20 cellular contexts compared by ENCODE assay signal in genomic region chr13:60074397-60074796, GRCh38.
DNase-seq lines count a peak whose midpoint lies in the region; ATAC-seq, FAIRE-seq and TF ChIP-seq lines count a peak whose summit lies in the region.
"Had no signal": no experiment of that assay in that cellular context is flagged by ENCODE, and none has a peak within 500 bp of the region (broad histone marks: within the 10 kb centered on the region; RNA-seq: fewer than 3 reads in every experiment).

No MANE protein-coding gene starts in this region.

- no peak for TF ChIP-seq RAD21 in GM12878 (IDR thresholded peaks at IDR 0.05; ENCODE audit: insufficient read depth, low read depth, low read length)

- CTCF ChIA-PET in GM12878 (lab: Yijun Ruan, JAX), result no interaction called here

- SMC1A ChIA-PET in GM12878 (lab: Charles Lee; ENCODE audit: uncharacterized antibody, unreplicated experiment), result interaction anchor here (0.6 to 1.6 kb wide), 2 partner anchors 10 to 59 kb away, joined by 3 to 6 read pairs; no protein-coding TSS in a partner anchor

- H3K27me3 ChIP-seq in GM12878 (replicated peaks in 1 of 2; ENCODE audit: control insufficient read depth in 2 of 2, insufficient read depth in 2 of 2, low read length in 1 of 2) (no peaks in the 10 kb centered on the region), BE2C (no peaks in the 10 kb centered on the region), H7 (ENCODE audit: control insufficient read depth, insufficient read depth, low read length) (no peaks in the 10 kb centered on the region)

- no peak overlapping the region for H3K27ac ChIP-seq in GM12878 (ENCODE audit: control insufficient read depth, insufficient read depth)

- H3K9me3 ChIP-seq in GM12878 (replicated peaks; ENCODE audit: control insufficient read depth, insufficient read depth, low read length) (no peaks in the 10 kb centered on the region; the same call in 2 of the 3 replicates), BE2C (no peaks in the 10 kb centered on the region)

- H2AFZ ChIP-seq in GM12878 (ENCODE audit: control insufficient read depth, low read depth, low read length), result no peak overlapping the region
- H2AFZ ChIP-seq: GM23338 had no signal

- H3K4me1 ChIP-seq in GM12878 (ENCODE audit: control insufficient read depth, insufficient read depth, low read length), result no peaks in the 10 kb centered on the region
- peaks cover 12% of the 10 kb centered on the region; the same call in 1 of the 2 replicates for H3K4me1 ChIP-seq in BE2C

- intact Hi-C loops in GM12878 (cut with micrococcal nuclease; ENCODE audit: unreplicated experiment) (no loop called here), posterior cingulate gyrus (cut with DNase I) (no loop called here)

- DNase-seq in GM12891 (ENCODE audit: insufficient read length, low spot score) (no peak), GM12878 (ENCODE audit: low read depth, low spot score) (peak; percentile 9), posterior cingulate gyrus (no peak), NCI-H1930 (lab: John Stamatoyannopoulos, UW) (no peak), BE2C (no peak), H7 (no peak)
- DNase-seq: COR-L47, DMS53, NCI-H1092 treated with DMSO at 0.1 percent for 48 hours, NCI-H1694, NCI-H446 treated with DMSO at 0.1 percent for 48 hours, NCI-H774, SK-N-SH had no signal

- H3K4me3 ChIP-seq in GM12878 (no peak overlapping the region), BE2C (ENCODE audit: low read depth, low read length) (no peak overlapping the region), H7 (ENCODE audit: insufficient read depth, low read depth, low read length) (no peak overlapping the region)
- H3K4me3 ChIP-seq: GM23338 had no signal

- H3K79me2 ChIP-seq in GM12878 (ENCODE audit: control insufficient read depth, insufficient read depth, low read length), result no peaks in the 10 kb centered on the region

- H4K20me1 ChIP-seq in GM12878 (ENCODE audit: control insufficient read depth, insufficient read depth), result no peaks in the 10 kb centered on the region

- in situ Hi-C loops in GM12878 (cut with MboI), result no loop called here

- H3K4me2 ChIP-seq in GM12878 (ENCODE audit: control insufficient read depth, insufficient read depth), result peak overlapping the region; percentile 20; the same call in 1 of the 2 replicates
- H3K4me2 ChIP-seq: GM23338, SK-N-SH had no signal

- POLR2A ChIA-PET in GM12878 (lab: Charles Lee), result no interaction called here

- TF ChIP-seq CTCF in GM12878 (IDR thresholded peaks at IDR 0.05 in 2 of 3, conservative IDR thresholded peaks at IDR 0.05 in 1 of 3; ENCODE audit: control insufficient read depth in 2 of 3, extremely low read depth in 1 of 3, insufficient read depth in 1 of 3, low read depth in 3 of 3, low read length in 3 of 3), result no peak
- TF ChIP-seq CTCF in BE2C (IDR thresholded peaks at IDR 0.05; ENCODE audit: low read depth, low read length), result no peak

- ATAC-seq in GM21390 (IDR thresholded peaks at IDR 0.05; ENCODE audit: unreplicated experiment), result peak; percentile 75
- peak; percentile 61 for ATAC-seq in HG03025 (IDR thresholded peaks at IDR 0.05; ENCODE audit: low FRiP score, unreplicated experiment)
- ATAC-seq in GM12878, result peak; percentile 43
- ATAC-seq: GM23338, Panc1, Right ventricle myocardium inferior had no signal

- no peak for FAIRE-seq in GM12891 (lab: Jason Lieb, UNC)
- peak; percentile 7 for FAIRE-seq in GM12878 (lab: Jason Lieb, UNC)
- FAIRE-seq: A204.1, HTR-8/SVneo had no signal

- WGBS in GM12878 (ENCODE audit: insufficient coverage, insufficient replicate concordance, low lambda C conversion rate, missing lambda C conversion rate), result 80% methylated on average over 2 of the region's 2 CpGs

- TF ChIP-seq POLR2A in GM12891 (IDR thresholded peaks at IDR 0.05; ENCODE audit: low read depth, low read length), result no peak
- no peak for TF ChIP-seq POLR2A in GM12878 (IDR thresholded peaks at IDR 0.05; ENCODE audit: low read depth, low read length)

- TF ChIP-seq EP300 in GM12878 (IDR thresholded peaks at IDR 0.05; ENCODE audit: borderline replicate concordance in 1 of 2, control insufficient read depth in 1 of 2, low read depth in 2 of 2, low read length in 2 of 2), result no peak

- no TSS peak for BruUV-seq in GM12878 (replicated peaks; lab: Mats Ljungman, UMichigan)

- no peaks in the 10 kb centered on the region for H3K36me3 ChIP-seq in GM12878 (ENCODE audit: control insufficient read depth in 2 of 2, insufficient read depth in 2 of 2, low read length in 1 of 2)
- H3K36me3 ChIP-seq in BE2C, result no peaks in the 10 kb centered on the region; the same call in 1 of the 2 replicates
- H3K36me3 ChIP-seq in H7 (replicated peaks; ENCODE audit: control insufficient read depth, insufficient read depth, low read length), result no peaks in the 10 kb centered on the region; the same call in 1 of the 2 replicates

- RAD21 ChIA-PET in GM12878 (lab: Charles Lee; ENCODE audit: unreplicated experiment), result no interaction called here

- no peak overlapping the region for H3K9ac ChIP-seq in GM12878 (ENCODE audit: control insufficient read depth, insufficient read depth, low read length)
- H3K9ac ChIP-seq: SK-N-SH had no signal

TF ChIP-seq in GM12891, 5 proteins besides CTCF, POLR2A, EP300 and RAD21:
- TF ChIP-seq SPI1 (IDR thresholded peaks at IDR 0.05; ENCODE audit: low read depth, low read length) (peak; percentile 55), POLR2AphosphoS5 (IDR thresholded peaks at IDR 0.05; ENCODE audit: low read depth, low read length) (no peak), TAF1 (IDR thresholded peaks at IDR 0.05; ENCODE audit: low read depth, low read length) (no peak)

TF ChIP-seq in GM12878, 131 proteins besides CTCF, POLR2A, EP300 and RAD21 (continues in another document):
- TF ChIP-seq CREM (IDR thresholded peaks at IDR 0.05; ENCODE audit: low read depth), result no peak
- TF ChIP-seq, protein P1, sequence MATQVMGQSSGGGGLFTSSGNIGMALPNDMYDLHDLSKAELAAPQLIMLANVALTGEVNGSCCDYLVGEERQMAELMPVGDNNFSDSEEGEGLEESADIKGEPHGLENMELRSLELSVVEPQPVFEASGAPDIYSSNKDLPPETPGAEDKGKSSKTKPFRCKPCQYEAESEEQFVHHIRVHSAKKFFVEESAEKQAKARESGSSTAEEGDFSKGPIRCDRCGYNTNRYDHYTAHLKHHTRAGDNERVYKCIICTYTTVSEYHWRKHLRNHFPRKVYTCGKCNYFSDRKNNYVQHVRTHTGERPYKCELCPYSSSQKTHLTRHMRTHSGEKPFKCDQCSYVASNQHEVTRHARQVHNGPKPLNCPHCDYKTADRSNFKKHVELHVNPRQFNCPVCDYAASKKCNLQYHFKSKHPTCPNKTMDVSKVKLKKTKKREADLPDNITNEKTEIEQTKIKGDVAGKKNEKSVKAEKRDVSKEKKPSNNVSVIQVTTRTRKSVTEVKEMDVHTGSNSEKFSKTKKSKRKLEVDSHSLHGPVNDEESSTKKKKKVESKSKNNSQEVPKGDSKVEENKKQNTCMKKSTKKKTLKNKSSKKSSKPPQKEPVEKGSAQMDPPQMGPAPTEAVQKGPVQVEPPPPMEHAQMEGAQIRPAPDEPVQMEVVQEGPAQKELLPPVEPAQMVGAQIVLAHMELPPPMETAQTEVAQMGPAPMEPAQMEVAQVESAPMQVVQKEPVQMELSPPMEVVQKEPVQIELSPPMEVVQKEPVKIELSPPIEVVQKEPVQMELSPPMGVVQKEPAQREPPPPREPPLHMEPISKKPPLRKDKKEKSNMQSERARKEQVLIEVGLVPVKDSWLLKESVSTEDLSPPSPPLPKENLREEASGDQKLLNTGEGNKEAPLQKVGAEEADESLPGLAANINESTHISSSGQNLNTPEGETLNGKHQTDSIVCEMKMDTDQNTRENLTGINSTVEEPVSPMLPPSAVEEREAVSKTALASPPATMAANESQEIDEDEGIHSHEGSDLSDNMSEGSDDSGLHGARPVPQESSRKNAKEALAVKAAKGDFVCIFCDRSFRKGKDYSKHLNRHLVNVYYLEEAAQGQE (IDR thresholded peaks at IDR 0.05; ENCODE audit: low read depth, low read length), result no peak
- TF ChIP-seq TCF12 (IDR thresholded peaks at IDR 0.05; ENCODE audit: low read depth, low read length), result no peak
- no peak for TF ChIP-seq SRF (IDR thresholded peaks at IDR 0.05; ENCODE audit: low read depth in 2 of 2, low read length in 2 of 2)
- peak; percentile 32; the same call in 1 of the 2 replicates for TF ChIP-seq SPI1 (IDR thresholded peaks at IDR 0.05; ENCODE audit: borderline replicate concordance, insufficient read depth, low read depth, low read length)
- TF ChIP-seq, protein P2, sequence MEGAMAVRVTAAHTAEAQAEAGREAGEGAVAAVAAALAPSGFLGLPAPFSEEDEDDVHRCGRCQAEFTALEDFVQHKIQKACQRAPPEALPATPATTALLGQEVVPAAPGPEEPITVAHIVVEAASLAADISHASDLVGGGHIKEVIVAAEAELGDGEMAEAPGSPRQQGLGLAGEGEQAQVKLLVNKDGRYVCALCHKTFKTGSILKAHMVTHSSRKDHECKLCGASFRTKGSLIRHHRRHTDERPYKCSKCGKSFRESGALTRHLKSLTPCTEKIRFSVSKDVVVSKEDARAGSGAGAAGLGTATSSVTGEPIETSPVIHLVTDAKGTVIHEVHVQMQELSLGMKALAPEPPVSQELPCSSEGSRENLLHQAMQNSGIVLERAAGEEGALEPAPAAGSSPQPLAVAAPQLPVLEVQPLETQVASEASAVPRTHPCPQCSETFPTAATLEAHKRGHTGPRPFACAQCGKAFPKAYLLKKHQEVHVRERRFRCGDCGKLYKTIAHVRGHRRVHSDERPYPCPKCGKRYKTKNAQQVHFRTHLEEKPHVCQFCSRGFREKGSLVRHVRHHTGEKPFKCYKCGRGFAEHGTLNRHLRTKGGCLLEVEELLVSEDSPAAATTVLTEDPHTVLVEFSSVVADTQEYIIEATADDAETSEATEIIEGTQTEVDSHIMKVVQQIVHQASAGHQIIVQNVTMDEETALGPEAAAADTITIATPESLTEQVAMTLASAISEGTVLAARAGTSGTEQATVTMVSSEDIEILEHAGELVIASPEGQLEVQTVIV (IDR thresholded peaks at IDR 0.05; ENCODE audit: borderline replicate concordance, partially characterized antibody), result no peak
- TF ChIP-seq RUNX3 (IDR thresholded peaks at IDR 0.05; ENCODE audit: low read length), result peak; percentile 24; the same call in 1 of the 2 replicates
